2 cellular contexts compared by ENCODE assay signal in the genomic region with DNA sequence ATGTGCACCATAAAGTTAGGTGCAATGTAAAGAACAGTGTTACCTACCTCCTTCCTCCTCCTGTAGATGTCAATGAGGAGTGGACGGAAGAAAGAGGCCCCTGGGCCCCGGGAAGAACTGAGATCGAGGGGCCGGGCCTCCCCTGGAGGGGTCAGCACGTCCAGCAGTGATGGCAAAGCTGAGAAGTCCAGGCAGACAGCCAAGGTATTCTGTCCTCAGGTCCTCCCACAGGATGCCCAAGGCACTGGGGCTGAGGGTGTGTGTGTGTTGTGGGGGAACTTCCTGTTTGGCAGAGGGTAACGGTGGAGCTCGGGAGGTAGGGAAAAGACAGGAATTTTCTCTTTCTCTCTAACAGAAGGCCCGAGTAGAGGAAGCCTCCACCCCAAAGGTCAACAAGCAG.
A peak's percentile ranks its signal among the peaks of the same experiment; 100 is the strongest.
TF ChIP-seq lines count a peak whose summit lies in the region.

No MANE protein-coding gene starts in this region.

TF ChIP-seq in liver, 16 proteins besides CTCF, POLR2A, EP300 and RAD21:
- TF ChIP-seq EGR1 (IDR thresholded peaks at IDR 0.05; ENCODE audit: low read depth in 2 of 2), result no peak
- peak; percentile 45 for TF ChIP-seq NR2F2 (IDR thresholded peaks at IDR 0.05)
- TF ChIP-seq YY1 (IDR thresholded peaks at IDR 0.05), result no peak
- TF ChIP-seq SP1 (IDR thresholded peaks at IDR 0.05), result no peak
- TF ChIP-seq, protein P1, sequence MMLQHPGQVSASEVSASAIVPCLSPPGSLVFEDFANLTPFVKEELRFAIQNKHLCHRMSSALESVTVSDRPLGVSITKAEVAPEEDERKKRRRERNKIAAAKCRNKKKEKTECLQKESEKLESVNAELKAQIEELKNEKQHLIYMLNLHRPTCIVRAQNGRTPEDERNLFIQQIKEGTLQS (IDR thresholded peaks at IDR 0.05), result no peak

TF ChIP-seq in HepG2, 621 proteins besides CTCF, POLR2A, EP300 and RAD21:
- TF ChIP-seq, protein P2, sequence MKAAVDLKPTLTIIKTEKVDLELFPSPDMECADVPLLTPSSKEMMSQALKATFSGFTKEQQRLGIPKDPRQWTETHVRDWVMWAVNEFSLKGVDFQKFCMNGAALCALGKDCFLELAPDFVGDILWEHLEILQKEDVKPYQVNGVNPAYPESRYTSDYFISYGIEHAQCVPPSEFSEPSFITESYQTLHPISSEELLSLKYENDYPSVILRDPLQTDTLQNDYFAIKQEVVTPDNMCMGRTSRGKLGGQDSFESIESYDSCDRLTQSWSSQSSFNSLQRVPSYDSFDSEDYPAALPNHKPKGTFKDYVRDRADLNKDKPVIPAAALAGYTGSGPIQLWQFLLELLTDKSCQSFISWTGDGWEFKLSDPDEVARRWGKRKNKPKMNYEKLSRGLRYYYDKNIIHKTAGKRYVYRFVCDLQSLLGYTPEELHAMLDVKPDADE (CRISPR knock-in tag; IDR thresholded peaks at IDR 0.05), result no peak
- TF ChIP-seq, protein P3, sequence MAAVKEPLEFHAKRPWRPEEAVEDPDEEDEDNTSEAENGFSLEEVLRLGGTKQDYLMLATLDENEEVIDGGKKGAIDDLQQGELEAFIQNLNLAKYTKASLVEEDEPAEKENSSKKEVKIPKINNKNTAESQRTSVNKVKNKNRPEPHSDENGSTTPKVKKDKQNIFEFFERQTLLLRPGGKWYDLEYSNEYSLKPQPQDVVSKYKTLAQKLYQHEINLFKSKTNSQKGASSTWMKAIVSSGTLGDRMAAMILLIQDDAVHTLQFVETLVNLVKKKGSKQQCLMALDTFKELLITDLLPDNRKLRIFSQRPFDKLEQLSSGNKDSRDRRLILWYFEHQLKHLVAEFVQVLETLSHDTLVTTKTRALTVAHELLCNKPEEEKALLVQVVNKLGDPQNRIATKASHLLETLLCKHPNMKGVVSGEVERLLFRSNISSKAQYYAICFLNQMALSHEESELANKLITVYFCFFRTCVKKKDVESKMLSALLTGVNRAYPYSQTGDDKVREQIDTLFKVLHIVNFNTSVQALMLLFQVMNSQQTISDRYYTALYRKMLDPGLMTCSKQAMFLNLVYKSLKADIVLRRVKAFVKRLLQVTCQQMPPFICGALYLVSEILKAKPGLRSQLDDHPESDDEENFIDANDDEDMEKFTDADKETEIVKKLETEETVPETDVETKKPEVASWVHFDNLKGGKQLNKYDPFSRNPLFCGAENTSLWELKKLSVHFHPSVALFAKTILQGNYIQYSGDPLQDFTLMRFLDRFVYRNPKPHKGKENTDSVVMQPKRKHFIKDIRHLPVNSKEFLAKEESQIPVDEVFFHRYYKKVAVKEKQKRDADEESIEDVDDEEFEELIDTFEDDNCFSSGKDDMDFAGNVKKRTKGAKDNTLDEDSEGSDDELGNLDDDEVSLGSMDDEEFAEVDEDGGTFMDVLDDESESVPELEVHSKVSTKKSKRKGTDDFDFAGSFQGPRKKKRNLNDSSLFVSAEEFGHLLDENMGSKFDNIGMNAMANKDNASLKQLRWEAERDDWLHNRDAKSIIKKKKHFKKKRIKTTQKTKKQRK (IDR thresholded peaks at IDR 0.05; ENCODE audit: low read length), result no peak
- TF ChIP-seq ZKSCAN5 (CRISPR knock-in tag; IDR thresholded peaks at IDR 0.05) (no peak), ZNF292 (CRISPR knock-in tag; IDR thresholded peaks at IDR 0.05; ENCODE audit: borderline replicate concordance, low read depth) (no peak), HOXA9 (CRISPR knock-in tag; IDR thresholded peaks at IDR 0.05; ENCODE audit: borderline replicate concordance) (no peak), CEBPG (CRISPR knock-in tag; IDR thresholded peaks at IDR 0.05) (no peak), NFE2L2 (IDR thresholded peaks at IDR 0.05; ENCODE audit: low read length) (no peak), POLR2AphosphoS5 (IDR thresholded peaks at IDR 0.05; ENCODE audit: low read depth, low read length) (no peak), ZBTB7A (CRISPR knock-in tag; IDR thresholded peaks at IDR 0.05) (no peak), CHCHD3 (CRISPR knock-in tag; IDR thresholded peaks at IDR 0.05) (no peak), ZBTB1 (CRISPR knock-in tag; IDR thresholded peaks at IDR 0.05; ENCODE audit: borderline replicate concordance) (no peak), SRSF1 (optimal IDR thresholded peaks at IDR 0.05; ENCODE audit: low read depth, low read length) (no peak), ELF4 (CRISPR knock-in tag; IDR thresholded peaks at IDR 0.05; ENCODE audit: borderline replicate concordance) (no peak)
- TF ChIP-seq, protein P4, sequence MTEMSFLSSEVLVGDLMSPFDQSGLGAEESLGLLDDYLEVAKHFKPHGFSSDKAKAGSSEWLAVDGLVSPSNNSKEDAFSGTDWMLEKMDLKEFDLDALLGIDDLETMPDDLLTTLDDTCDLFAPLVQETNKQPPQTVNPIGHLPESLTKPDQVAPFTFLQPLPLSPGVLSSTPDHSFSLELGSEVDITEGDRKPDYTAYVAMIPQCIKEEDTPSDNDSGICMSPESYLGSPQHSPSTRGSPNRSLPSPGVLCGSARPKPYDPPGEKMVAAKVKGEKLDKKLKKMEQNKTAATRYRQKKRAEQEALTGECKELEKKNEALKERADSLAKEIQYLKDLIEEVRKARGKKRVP (CRISPR knock-in tag; IDR thresholded peaks at IDR 0.05), result no peak
- TF ChIP-seq, protein P5, sequence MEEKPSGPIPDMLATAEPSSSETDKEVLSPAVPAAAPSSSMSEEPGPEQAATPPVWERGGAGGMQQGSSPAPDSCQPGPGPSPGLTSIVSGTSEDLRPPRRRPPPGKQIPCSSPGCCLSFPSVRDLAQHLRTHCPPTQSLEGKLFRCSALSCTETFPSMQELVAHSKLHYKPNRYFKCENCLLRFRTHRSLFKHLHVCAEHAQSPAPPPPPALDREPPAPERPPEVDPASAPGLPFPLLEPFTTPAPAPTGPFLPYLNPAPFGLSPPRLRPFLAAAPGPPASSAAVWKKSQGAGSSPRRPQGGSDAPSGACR (CRISPR knock-in tag; IDR thresholded peaks at IDR 0.05), result no peak
- TF ChIP-seq, protein P6, sequence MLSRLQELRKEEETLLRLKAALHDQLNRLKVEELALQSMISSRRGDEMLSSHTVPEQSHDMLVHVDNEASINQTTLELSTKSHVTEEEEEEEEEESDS (CRISPR knock-in tag; IDR thresholded peaks at IDR 0.05; ENCODE audit: borderline replicate concordance), result no peak
- TF ChIP-seq, protein P7, sequence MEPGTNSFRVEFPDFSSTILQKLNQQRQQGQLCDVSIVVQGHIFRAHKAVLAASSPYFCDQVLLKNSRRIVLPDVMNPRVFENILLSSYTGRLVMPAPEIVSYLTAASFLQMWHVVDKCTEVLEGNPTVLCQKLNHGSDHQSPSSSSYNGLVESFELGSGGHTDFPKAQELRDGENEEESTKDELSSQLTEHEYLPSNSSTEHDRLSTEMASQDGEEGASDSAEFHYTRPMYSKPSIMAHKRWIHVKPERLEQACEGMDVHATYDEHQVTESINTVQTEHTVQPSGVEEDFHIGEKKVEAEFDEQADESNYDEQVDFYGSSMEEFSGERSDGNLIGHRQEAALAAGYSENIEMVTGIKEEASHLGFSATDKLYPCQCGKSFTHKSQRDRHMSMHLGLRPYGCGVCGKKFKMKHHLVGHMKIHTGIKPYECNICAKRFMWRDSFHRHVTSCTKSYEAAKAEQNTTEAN (CRISPR knock-in tag; conservative IDR thresholded peaks at IDR 0.05), result no peak
